In the genomic region with DNA sequence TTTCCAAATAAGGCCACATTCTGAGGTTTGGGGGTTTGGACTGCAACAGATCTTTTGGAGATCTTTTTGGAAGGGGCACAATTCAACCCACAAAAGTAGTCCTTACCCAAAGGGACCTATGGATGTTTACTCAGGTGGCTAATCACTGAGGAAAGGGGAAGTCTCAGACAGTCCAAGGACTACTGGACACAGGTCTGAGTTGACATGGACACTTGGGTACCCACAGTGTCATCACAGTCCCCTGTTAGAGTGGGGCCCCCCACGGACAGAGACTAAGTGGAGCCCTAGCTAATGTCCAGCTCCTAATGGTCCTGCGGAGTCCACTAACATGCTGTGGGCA, we compare ENCODE assay signal across 15 cellular contexts.
DNase-seq lines count a peak whose midpoint lies in the region; ATAC-seq, FAIRE-seq and TF ChIP-seq lines count a peak whose summit lies in the region.
"Had no signal": no experiment of that assay in that cellular context is flagged by ENCODE, and none has a peak within 500 bp of the region (broad histone marks: within the 10 kb centered on the region; RNA-seq: fewer than 3 reads in every experiment).

No MANE protein-coding gene starts in this region.

- no peaks in the 10 kb centered on the region for H3K27me3 Mint-ChIP-seq in MCF 10A (ENCODE audit: insufficient read depth, unreplicated experiment)
- H3K27me3 Mint-ChIP-seq: activated CD8-positive, alpha-beta T cell treated with anti-CD3 and anti-CD28 coated beads for 36 hours; activated naive CD8-positive, alpha-beta T cell had no signal

- H3K9me3 ChIP-seq in PC-3 (ENCODE audit: low read length) (no peaks in the 10 kb centered on the region), stomach (no peaks in the 10 kb centered on the region)

- TF ChIP-seq CTCF in PC-3 (conservative IDR thresholded peaks at IDR 0.05; ENCODE audit: low read depth, low read length) = no peak
- TF ChIP-seq CTCF in MCF 10A (IDR thresholded peaks at IDR 0.05; ENCODE audit: unreplicated experiment) = no peak
- no peak for TF ChIP-seq CTCF in stomach (IDR thresholded peaks at IDR 0.05)

- FAIRE-seq in RCC 7860 (lab: Jason Lieb, UNC) = no peak

- no peak for TF ChIP-seq POLR2A in stomach (IDR thresholded peaks at IDR 0.05)

- H3K4me3 Mint-ChIP-seq in MCF 10A (ENCODE audit: unreplicated experiment) = no peak overlapping the region
- H3K4me3 Mint-ChIP-seq: activated CD8-positive, alpha-beta T cell treated with anti-CD3 and anti-CD28 coated beads for 36 hours; activated naive CD8-positive, alpha-beta T cell; activated T-cell treated with anti-CD3 and anti-CD28 coated beads, Interleukin-2, amount 50 U/mL, for 72 hours; natural killer cell; WTC11 had no signal

- DNase-seq in PC-3 (no peak), MCF 10A (ENCODE audit: unreplicated experiment) (no peak), stomach (no peak), islet precursor cell (no peak), DMS153 (lab: John Stamatoyannopoulos, UW) (no peak), RCC 7860 (ENCODE audit: low spot score) (no peak), inferior parietal cortex (ENCODE audit: extremely low spot score) (no peak)
- DNase-seq: activated CD8-positive, alpha-beta T cell treated with anti-CD3 and anti-CD28 coated beads for 36 hours; activated T-cell treated with anti-CD3 and anti-CD28 coated beads, Interleukin-2, amount 50 U/mL, for 72 hours; natural killer cell; NCI-H146; NCI-H748 treated with DMSO at 0.1 percent for 48 hours had no signal

- CTCF ChIA-PET in PC-3 (lab: Charles Lee) = no interaction called here
- CTCF ChIA-PET in MCF 10A (lab: Yijun Ruan, JAX) = no interaction called here

- peaks cover 55% of the 10 kb centered on the region for H3K4me1 Mint-ChIP-seq in MCF 10A (ENCODE audit: insufficient read depth, unreplicated experiment)

- H3F3A ChIP-seq in PC-3 (ENCODE audit: low read length, unreplicated experiment) = no peaks in the 10 kb centered on the region

- H3K9me2 ChIP-seq in PC-3 (replicated peaks; ENCODE audit: low read length) = no peaks in the 10 kb centered on the region

- intact Hi-C loops in PC-3 (cut with micrococcal nuclease) (loop anchor here (10.0 kb wide), 1 partner anchor 365 kb away; no protein-coding TSS in a partner anchor), MCF 10A (cut with micrococcal nuclease) (no loop called here), stomach (cut with DNase I; ENCODE audit: low total_unique reads) (no loop called here)

- no TSS peak for BruUV-seq in PC-3 (replicated peaks; lab: Mats Ljungman, UMichigan)
- BruUV-seq in MCF 10A (replicated peaks; lab: Mats Ljungman, UMichigan) = TSS peak; percentile 57

- H3K27ac ChIP-seq in PC-3 (ENCODE audit: low read length) (peak overlapping the region; percentile 97), layer of hippocampus (ENCODE audit: low read depth, low read length) (peak overlapping the region; percentile 6), stomach (peak overlapping the region; percentile 18 to 90 (median 84))

- no peak for ATAC-seq in PC-3
- ATAC-seq: activated CD8-positive, alpha-beta T cell treated with anti-CD3 and anti-CD28 coated beads for 36 hours; activated T-cell treated with anti-CD3 and anti-CD28 coated beads, Interleukin-2, amount 50 U/mL, for 72 hours; natural killer cell; WTC11 had no signal

- H3K4me1 ChIP-seq in PC-3 (ENCODE audit: insufficient read depth, low read length) (peaks cover 42% of the 10 kb centered on the region), stomach (peaks cover 27 to 58% (median 51%) of the 10 kb centered on the region in 4 donors)

- H4K20me1 ChIP-seq in PC-3 (ENCODE audit: low read length) = no peaks in the 10 kb centered on the region

- peak overlapping the region; percentile 56 for H2AFZ ChIP-seq in PC-3 (ENCODE audit: low read length)

- TF ChIP-seq EP300 in stomach (IDR thresholded peaks at IDR 0.05) = no peak

- H3K27ac Mint-ChIP-seq in MCF 10A (ENCODE audit: low read depth, unreplicated experiment) = peak overlapping the region; percentile 96
- H3K27ac Mint-ChIP-seq: activated CD8-positive, alpha-beta T cell treated with anti-CD3 and anti-CD28 coated beads for 36 hours; activated naive CD8-positive, alpha-beta T cell; activated T-cell treated with anti-CD3 and anti-CD28 coated beads, Interleukin-2, amount 50 U/mL, for 72 hours; natural killer cell; WTC11 had no signal

- POLR2A ChIA-PET in PC-3 (lab: Charles Lee; ENCODE audit: unreplicated experiment) = no interaction called here
- POLR2A ChIA-PET in MCF 10A (lab: Yijun Ruan, JAX) = interaction anchor here (1.4 to 2.8 kb wide), 4 partner anchors 9 to 28 kb away, joined by 4 to 11 read pairs (median 6); no protein-coding TSS in a partner anchor

- H3K4me3 ChIP-seq in PC-3 (ENCODE audit: low read length) = no peak overlapping the region
- no peak overlapping the region for H3K4me3 ChIP-seq in stomach

- H3K27me3 ChIP-seq in PC-3 (ENCODE audit: low read length) (no peaks in the 10 kb centered on the region), layer of hippocampus (ENCODE audit: control insufficient read depth, insufficient read depth, low read length) (no peaks in the 10 kb centered on the region), stomach (no peaks in the 10 kb centered on the region)

- no peaks in the 10 kb centered on the region for H3K9me3 Mint-ChIP-seq in MCF 10A (ENCODE audit: unreplicated experiment)
- H3K9me3 Mint-ChIP-seq: activated T-cell treated with anti-CD3 and anti-CD28 coated beads, Interleukin-2, amount 50 U/mL, for 72 hours; natural killer cell had no signal

- H3K36me3 ChIP-seq in PC-3 (ENCODE audit: low read depth, low read length) (no peaks in the 10 kb centered on the region), stomach (no peaks in the 10 kb centered on the region)

- peak overlapping the region; percentile 84 for H3K4me2 ChIP-seq in PC-3 (ENCODE audit: low read length)

- WGBS in stomach, 5 donors = 92 to 94% (median 93%) methylated on average over 2 of the region's 2 CpGs

- H3K36me3 Mint-ChIP-seq in MCF 10A (ENCODE audit: insufficient read depth, unreplicated experiment) = no peaks in the 10 kb centered on the region
- H3K36me3 Mint-ChIP-seq: activated naive CD8-positive, alpha-beta T cell; natural killer cell; WTC11 had no signal

- H3K79me2 ChIP-seq in PC-3 (ENCODE audit: low read length) = no peaks in the 10 kb centered on the region

- H3K9ac ChIP-seq in PC-3 (ENCODE audit: low read length) = peak overlapping the region; percentile 70

Comparison
In these comparisons a context has a peak if more than half of its experiments do, and no peak if none do; other contexts are left out.
1. H3K27ac ChIP-seq: peak in every context shown above with its lines; median percentile 97 in PC-3; 84 in stomach; 6 in layer of hippocampus.